18 cellular contexts compared by ENCODE assay signal in the genomic region with DNA sequence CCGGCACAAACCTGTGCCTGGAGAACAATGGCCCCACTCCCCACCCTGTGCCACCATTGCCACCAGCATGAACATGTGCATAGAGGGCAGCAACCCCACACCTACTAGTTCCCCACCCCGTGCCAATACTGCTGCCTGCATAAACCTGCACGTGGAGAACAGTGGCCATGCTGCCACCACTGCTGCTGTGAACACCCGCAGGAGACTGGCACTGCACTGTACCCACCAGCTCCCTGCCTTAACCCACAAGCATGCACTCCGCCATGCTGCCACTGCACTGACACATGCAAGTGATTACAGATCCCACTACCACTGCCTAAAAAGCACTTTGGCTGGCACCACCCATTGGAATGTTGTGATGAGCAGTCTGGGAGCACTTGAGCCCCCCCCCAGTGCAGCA.
A peak's percentile ranks its signal among the peaks of the same experiment; 100 is the strongest.
DNase-seq lines count a peak whose midpoint lies in the region; ATAC-seq, FAIRE-seq and TF ChIP-seq lines count a peak whose summit lies in the region.
"Had no signal": no experiment of that assay in that cellular context is flagged by ENCODE, and none has a peak within 500 bp of the region (broad histone marks: within the 10 kb centered on the region; RNA-seq: fewer than 3 reads in every experiment).

No MANE protein-coding gene starts in this region.

- TF ChIP-seq CTCF in kidney (IDR thresholded peaks at IDR 0.05; ENCODE audit: borderline replicate concordance, extremely low read depth, insufficient read depth): no peak
- TF ChIP-seq CTCF in osteoblast (IDR thresholded peaks at IDR 0.05; ENCODE audit: extremely low read depth, low read depth, low read length): no peak
- no peak for TF ChIP-seq CTCF in upper lobe of right lung (IDR thresholded peaks at IDR 0.05)
- no peak for TF ChIP-seq CTCF in CD14-positive monocyte (IDR thresholded peaks at IDR 0.05)

- H3K27ac Mint-ChIP-seq in stimulated activated naive CD8-positive, alpha-beta T cell treated with anti-CD3 and anti-CD28 coated beads, Interleukin-15, amount 100 ng/mL, for 72 hours: no peak overlapping the region
- H3K27ac Mint-ChIP-seq in CD14-positive monocyte: no peak overlapping the region
- H3K27ac Mint-ChIP-seq: CD4-positive, CD25-positive, alpha-beta regulatory T cell; CD8-positive, alpha-beta T cell; GM23338; HFFc6 had no signal

- no peaks in the 10 kb centered on the region for H3K79me2 ChIP-seq in osteoblast (ENCODE audit: insufficient read depth, low read length)

- no peak overlapping the region for H3K4me3 ChIP-seq in kidney (ENCODE audit: low read length in 2 of 2)
- no peak overlapping the region for H3K4me3 ChIP-seq in osteoblast (ENCODE audit: insufficient read depth, low read length)
- H3K4me3 ChIP-seq in upper lobe of right lung: no peak overlapping the region
- H3K4me3 ChIP-seq: GM23338, HAP-1 had no signal

- no peak for FAIRE-seq in kidney (lab: Jason Lieb, UNC)
- FAIRE-seq: G401.6 had no signal

- H3K4me3 Mint-ChIP-seq in stimulated activated naive CD8-positive, alpha-beta T cell treated with anti-CD3 and anti-CD28 coated beads, Interleukin-15, amount 100 ng/mL, for 72 hours: no peak overlapping the region
- peak overlapping the region in 1 of 2 donors; percentile 13 for H3K4me3 Mint-ChIP-seq in CD14-positive monocyte
- H3K4me3 Mint-ChIP-seq: CD4-positive, CD25-positive, alpha-beta regulatory T cell; CD8-positive, alpha-beta T cell; GM23338; HFFc6 had no signal

- H3K4me1 ChIP-seq in kidney (ENCODE audit: control insufficient read depth in 1 of 2, insufficient read depth in 1 of 2, low read depth in 1 of 2, low read length in 2 of 2) (no peaks in the 10 kb centered on the region), osteoblast (ENCODE audit: insufficient read depth, low read length) (no peaks in the 10 kb centered on the region), upper lobe of right lung (no peaks in the 10 kb centered on the region)
- H3K4me1 ChIP-seq: Caco-2, HAP-1 had no signal

- H3K9me3 ChIP-seq in kidney (ENCODE audit: control insufficient read depth in 1 of 2, low read length in 2 of 2) (peaks cover 0 to 2% of the 10 kb centered on the region in 2 donors), osteoblast (ENCODE audit: low read depth, low read length) (no peaks in the 10 kb centered on the region), upper lobe of right lung (no peaks in the 10 kb centered on the region)
- H3K9me3 ChIP-seq: Caco-2, HAP-1 had no signal

- H3K9ac ChIP-seq in kidney (ENCODE audit: low read length in 2 of 2): no peak overlapping the region

- no peaks in the 10 kb centered on the region for H4K20me1 ChIP-seq in osteoblast (ENCODE audit: insufficient read depth, low read length)

- no peaks in the 10 kb centered on the region for H3K36me3 Mint-ChIP-seq in CD14-positive monocyte
- H3K36me3 Mint-ChIP-seq: CD4-positive, CD25-positive, alpha-beta regulatory T cell; CD8-positive, alpha-beta T cell had no signal

- intact Hi-C loops in kidney (cut with DNase I): no loop called here
- intact Hi-C loops in upper lobe of right lung (cut with DNase I): no loop called here
- intact Hi-C loops in CD14-positive monocyte (cut with micrococcal nuclease): no loop called here

- peak; percentile 6 for ATAC-seq in stimulated activated naive CD8-positive, alpha-beta T cell treated with anti-CD3 and anti-CD28 coated beads, Interleukin-15, amount 100 ng/mL, for 72 hours
- ATAC-seq in stimulated activated naive CD8-positive, alpha-beta T cell treated with anti-CD3 and anti-CD28 coated beads, Interleukin-15, Interleukin-2, amounts not matched to agents 100 U/mL and 50 U/mL, for 24 hours: no peak
- ATAC-seq in upper lobe of right lung (peak; percentile 25), GM18870 (IDR thresholded peaks at IDR 0.05; ENCODE audit: unreplicated experiment) (no peak)
- ATAC-seq: CD8-positive, alpha-beta T cell; GM23338 had no signal

- H3K27me3 ChIP-seq in osteoblast (ENCODE audit: insufficient read depth, low read length): no peaks in the 10 kb centered on the region
- no peaks in the 10 kb centered on the region for H3K27me3 ChIP-seq in upper lobe of right lung

- H3K4me1 Mint-ChIP-seq in stimulated activated naive CD8-positive, alpha-beta T cell treated with anti-CD3 and anti-CD28 coated beads, Interleukin-15, amount 100 ng/mL, for 72 hours: no peaks in the 10 kb centered on the region
- peaks cover 9% of the 10 kb centered on the region for H3K4me1 Mint-ChIP-seq in CD14-positive monocyte
- H3K4me1 Mint-ChIP-seq: GM23338 had no signal

- H2AFZ ChIP-seq in osteoblast (ENCODE audit: low read length): no peak overlapping the region
- H2AFZ ChIP-seq: GM23338 had no signal

- H3K36me3 ChIP-seq in kidney (ENCODE audit: control insufficient read depth in 1 of 2, insufficient read depth in 2 of 2, low read length in 2 of 2) (no peaks in the 10 kb centered on the region), osteoblast (ENCODE audit: insufficient read depth, low read length) (no peaks in the 10 kb centered on the region), upper lobe of right lung (no peaks in the 10 kb centered on the region)
- H3K36me3 ChIP-seq: HAP-1 had no signal

- H3K27ac ChIP-seq in kidney (ENCODE audit: low read depth in 2 of 2, low read length in 2 of 2): no peak overlapping the region
- H3K27ac ChIP-seq in osteoblast (ENCODE audit: low read depth, low read length): no peak overlapping the region
- H3K27ac ChIP-seq in upper lobe of right lung: no peak overlapping the region

- no peak overlapping the region for H3K4me2 ChIP-seq in osteoblast (ENCODE audit: insufficient read depth, low read length)
- H3K4me2 ChIP-seq: GM23338 had no signal

- H3K9me3 Mint-ChIP-seq in stimulated activated naive CD8-positive, alpha-beta T cell treated with anti-CD3 and anti-CD28 coated beads, Interleukin-15, amount 100 ng/mL, for 72 hours: peaks cover under 1 to 3% of the 10 kb centered on the region in 2 donors
- H3K9me3 Mint-ChIP-seq in CD14-positive monocyte: peaks cover 6 to 11% (median 8%) of the 10 kb centered on the region in 7 donors

- H3K27me3 Mint-ChIP-seq in stimulated activated naive CD8-positive, alpha-beta T cell treated with anti-CD3 and anti-CD28 coated beads, Interleukin-15, amount 100 ng/mL, for 72 hours: no peaks in the 10 kb centered on the region
- H3K27me3 Mint-ChIP-seq in CD14-positive monocyte (ENCODE audit: low read depth in 3 of 3): peaks cover 1 to 4% (median 2%) of the 10 kb centered on the region in 3 donors
- H3K27me3 Mint-ChIP-seq: CD4-positive, CD25-positive, alpha-beta regulatory T cell had no signal

- no peak for DNase-seq in stimulated activated naive CD8-positive, alpha-beta T cell treated with anti-CD3 and anti-CD28 coated beads, Interleukin-15, amount 100 ng/mL, for 72 hours
- no peak for DNase-seq in stimulated activated naive CD8-positive, alpha-beta T cell treated with anti-CD3 and anti-CD28 coated beads, Interleukin-15, Interleukin-2, amounts not matched to agents 100 U/mL and 50 U/mL, for 24 hours
- DNase-seq in kidney (peak; percentile 46), osteoblast (ENCODE audit: insufficient read length, low spot score, missing footprints) (peak; percentile 19), upper lobe of right lung (no peak), CD14-positive monocyte (ENCODE audit: low spot score) (no peak), NCI-H446 treated with DMSO at 0.1 percent for 48 hours (lab: John Stamatoyannopoulos, UW) (no peak)
- DNase-seq: C1 segment of cervical spinal cord; Caco-2; CD4-positive, CD25-positive, alpha-beta regulatory T cell; CD8-positive, alpha-beta T cell; DMS153; DND-41; HFFc6 had no signal

Comparison
In these comparisons a context has a peak if more than half of its experiments do, and no peak if none do; other contexts are left out.
1. ATAC-seq: peak in stimulated activated naive CD8-positive, alpha-beta T cell treated with anti-CD3 and anti-CD28 coated beads, Interleukin-15, amount 100 ng/mL, for 72 hours (single experiment) and upper lobe of right lung (single experiment); none in stimulated activated naive CD8-positive, alpha-beta T cell treated with anti-CD3 and anti-CD28 coated beads, Interleukin-15, Interleukin-2, amounts not matched to agents 100 U/mL and 50 U/mL, for 24 hours (single experiment) and GM18870 (single experiment).
2. DNase-seq: peak in kidney (single experiment) and osteoblast (single experiment); none in stimulated activated naive CD8-positive, alpha-beta T cell treated with anti-CD3 and anti-CD28 coated beads, Interleukin-15, amount 100 ng/mL, for 72 hours (0 of 2), stimulated activated naive CD8-positive, alpha-beta T cell treated with anti-CD3 and anti-CD28 coated beads, Interleukin-15, Interleukin-2, amounts not matched to agents 100 U/mL and 50 U/mL, for 24 hours (single experiment), upper lobe of right lung (single experiment), CD14-positive monocyte (single experiment) and NCI-H446 treated with DMSO at 0.1 percent for 48 hours (single experiment).